Comparison of ENCODE assay signal across 7 cellular contexts in genomic region chr19:1081301-1082164, GRCh38. TPM values are rescaled to one million over a fixed set of nuclear protein-coding genes. Genes with fewer than 3 reads are reported as not detected.
DNase-seq lines count a peak whose midpoint lies in the region; ATAC-seq lines count a peak whose summit lies in the region.
"Had no signal": no experiment of that assay in that cellular context is flagged by ENCODE, and none has a peak within 500 bp of the region (broad histone marks: within the 10 kb centered on the region; RNA-seq: fewer than 3 reads in every experiment).

No MANE protein-coding gene starts in this region.

- H3K27me3 Mint-ChIP-seq in activated CD4-positive, alpha-beta T cell treated with anti-CD3 and anti-CD28 coated beads, Interleukin-2, amount 10 ng/mL, durations not matched to agents 24 days and 14 days = no peaks in the 10 kb centered on the region

- DNase-seq in activated CD4-positive, alpha-beta T cell treated with anti-CD3 and anti-CD28 coated beads, Interleukin-2, amount 10 ng/mL, durations not matched to agents 24 days and 14 days = no peak
- no peak for DNase-seq in activated CD4-positive, alpha-beta T cell treated with anti-CD3 and anti-CD28 coated beads for 1 hour
- DNase-seq in effector memory CD4-positive, alpha-beta T cell = no peak
- DNase-seq: NCI-H446 treated with DMSO at 0.1 percent for 48 hours had no signal

- H3K36me3 ChIP-seq in effector memory CD4-positive, alpha-beta T cell (ENCODE audit: control insufficient read depth, insufficient read depth, low read length) = peaks cover 75% of the 10 kb centered on the region

- no peaks in the 10 kb centered on the region for H3K27me3 ChIP-seq in effector memory CD4-positive, alpha-beta T cell (replicated peaks; ENCODE audit: control insufficient read depth, insufficient read depth, low read length, poor library complexity, severe bottlenecking)

- intact Hi-C loops in activated CD4-positive, alpha-beta T cell treated with anti-CD3 and anti-CD28 coated beads, Interleukin-2, amount 10 ng/mL, durations not matched to agents 24 days and 14 days (cut with micrococcal nuclease) = loop anchor here (2.0 kb wide), 1 partner anchor 17 kb away; no protein-coding TSS in a partner anchor

- H3K4me3 Mint-ChIP-seq in activated CD4-positive, alpha-beta T cell treated with anti-CD3 and anti-CD28 coated beads, Interleukin-2, amount 10 ng/mL, durations not matched to agents 24 days and 14 days = no peak overlapping the region

- no peaks in the 10 kb centered on the region for H3K9me3 Mint-ChIP-seq in activated CD4-positive, alpha-beta T cell treated with anti-CD3 and anti-CD28 coated beads, Interleukin-2, amount 10 ng/mL, durations not matched to agents 24 days and 14 days

- H3K9me3 ChIP-seq in effector memory CD4-positive, alpha-beta T cell (ENCODE audit: control insufficient read depth, low read length) = no peaks in the 10 kb centered on the region

- ATAC-seq in GM19467 (IDR thresholded peaks at IDR 0.05; ENCODE audit: unreplicated experiment) (no peak), GM21360 (IDR thresholded peaks at IDR 0.05; ENCODE audit: unreplicated experiment) (no peak)

- H3K4me3 ChIP-seq in effector memory CD4-positive, alpha-beta T cell (ENCODE audit: insufficient read depth, low read depth, low read length, poor library complexity, severe bottlenecking) = no peak overlapping the region
- H3K4me3 ChIP-seq in skin epidermis = peak overlapping the region in 3 of 7 experiments; percentile 1 to 30 (median 22)

- H3K4me1 ChIP-seq in effector memory CD4-positive, alpha-beta T cell (ENCODE audit: control insufficient read depth, insufficient read depth, low read length, poor library complexity, severe bottlenecking) = peaks cover 54% of the 10 kb centered on the region

- H3K36me3 Mint-ChIP-seq in activated CD4-positive, alpha-beta T cell treated with anti-CD3 and anti-CD28 coated beads, Interleukin-2, amount 10 ng/mL, durations not matched to agents 24 days and 14 days (ENCODE audit: low read depth) = peaks cover 61% of the 10 kb centered on the region

- peak overlapping the region; percentile 25 for H3K27ac ChIP-seq in effector memory CD4-positive, alpha-beta T cell (ENCODE audit: insufficient read depth, low read length, poor library complexity, severe bottlenecking)
- H3K27ac ChIP-seq in skin epidermis = peak overlapping the region in 12 of 21 experiments; percentile 2 to 73 (median 39)

- H3K27ac Mint-ChIP-seq in activated CD4-positive, alpha-beta T cell treated with anti-CD3 and anti-CD28 coated beads, Interleukin-2, amount 10 ng/mL, durations not matched to agents 24 days and 14 days = peak overlapping the region; percentile 37

- H3K4me1 Mint-ChIP-seq in activated CD4-positive, alpha-beta T cell treated with anti-CD3 and anti-CD28 coated beads, Interleukin-2, amount 10 ng/mL, durations not matched to agents 24 days and 14 days = peaks cover 27% of the 10 kb centered on the region

RNA-seq across cellular contexts. Expression of gene POLR2E, which starts 13.6 kb away (rescaled TPM):
- total RNA-seq in activated CD4-positive, alpha-beta T cell treated with anti-CD3 and anti-CD28 coated beads, Interleukin-2, amount 10 ng/mL, durations not matched to agents 24 days and 14 days = 273 and 274 TPM in 2 replicates

RNA-seq across cellular contexts. Expression of gene ARHGAP45, which starts 14.6 kb away (rescaled TPM):
- 176 and 183 TPM in 2 replicates for total RNA-seq in activated CD4-positive, alpha-beta T cell treated with anti-CD3 and anti-CD28 coated beads, Interleukin-2, amount 10 ng/mL, durations not matched to agents 24 days and 14 days

RNA-seq across cellular contexts. Expression of gene GPX4, which starts 22.3 kb away (rescaled TPM):
- 225 and 239 TPM in 2 replicates for total RNA-seq in activated CD4-positive, alpha-beta T cell treated with anti-CD3 and anti-CD28 coated beads, Interleukin-2, amount 10 ng/mL, durations not matched to agents 24 days and 14 days

RNA-seq across cellular contexts. Expression of gene ABCA7, which starts 41.6 kb away (rescaled TPM):
- 15.8 TPM in 2 replicates for total RNA-seq in activated CD4-positive, alpha-beta T cell treated with anti-CD3 and anti-CD28 coated beads, Interleukin-2, amount 10 ng/mL, durations not matched to agents 24 days and 14 days

RNA-seq across cellular contexts. Expression of gene CNN2, which starts 55.1 kb away (rescaled TPM):
- total RNA-seq in activated CD4-positive, alpha-beta T cell treated with anti-CD3 and anti-CD28 coated beads, Interleukin-2, amount 10 ng/mL, durations not matched to agents 24 days and 14 days = 112 TPM in 2 replicates
